In genomic region chr11:89489930-89490329, GRCh38 we compare ENCODE assay signal across 17 cellular contexts. TPM values are rescaled to one million over a fixed set of nuclear protein-coding genes. Genes with fewer than 3 reads are reported as not detected.
DNase-seq lines count a peak whose midpoint lies in the region; ATAC-seq, FAIRE-seq and TF ChIP-seq lines count a peak whose summit lies in the region.
"Had no signal": no experiment of that assay in that cellular context is flagged by ENCODE, and none has a peak within 500 bp of the region (broad histone marks: within the 10 kb centered on the region; RNA-seq: fewer than 3 reads in every experiment).

No MANE protein-coding gene starts in this region.

- 0 out of 2 replicates have a peak overlapping the region, but pooled peaks have one; percentile 56 for H3K4me3 ChIP-seq in HUES6 (ENCODE audit: low read depth, low read length)
- H3K4me3 ChIP-seq in brain microvascular endothelial cell (ENCODE audit: low read depth, low read length): peak overlapping the region; percentile 66
- peak overlapping the region; percentile 71 for H3K4me3 ChIP-seq in thoracic aorta

- no peaks in the 10 kb centered on the region for H3K9me3 ChIP-seq in HUES6 (ENCODE audit: control insufficient read depth, insufficient read depth, low read depth, low read length)
- no peaks in the 10 kb centered on the region for H3K9me3 ChIP-seq in thoracic aorta
- H3K9me3 ChIP-seq: esophagus squamous epithelium had no signal

- H3K27me3 ChIP-seq in HUES6 (ENCODE audit: control insufficient read depth, insufficient read depth, low read length) (peaks cover 2% of the 10 kb centered on the region; the same call in 1 of the 2 replicates), brain microvascular endothelial cell (replicated peaks) (no peaks in the 10 kb centered on the region), thoracic aorta (replicated peaks; ENCODE audit: insufficient read depth) (no peaks in the 10 kb centered on the region)

- H3K4me1 ChIP-seq in HUES6 (ENCODE audit: control insufficient read depth, insufficient read depth, low read length) (peaks cover 9% of the 10 kb centered on the region; the same call in 1 of the 2 replicates), thoracic aorta (ENCODE audit: control insufficient read depth in 1 of 2, low read depth in 2 of 2) (peaks cover 10 to 21% of the 10 kb centered on the region in 2 donors)

- H3K36me3 ChIP-seq in HUES6 (ENCODE audit: control insufficient read depth, insufficient read depth, low read length): no peaks in the 10 kb centered on the region
- no peaks in the 10 kb centered on the region for H3K36me3 ChIP-seq in brain microvascular endothelial cell (replicated peaks)
- H3K36me3 ChIP-seq in thoracic aorta: no peaks in the 10 kb centered on the region
- H3K36me3 ChIP-seq: esophagus squamous epithelium, WERI-Rb-1 had no signal

- no peak for DNase-seq in brain microvascular endothelial cell
- DNase-seq in lung microvascular endothelial cell (ENCODE audit: low read depth in 2 of 2): peak; percentile 16 to 49
- DNase-seq in thoracic aorta (ENCODE audit: low spot score): no peak
- no peak for DNase-seq in T-helper 2 cell
- no peak for DNase-seq in D721Med (ENCODE audit: insufficient read length, low spot score)
- DNase-seq: activated CD8-positive, alpha-beta memory T cell treated with anti-CD3 and anti-CD28 coated beads, Interleukin-2, amount 50 U/mL, for 48 hours; CD8-positive, alpha-beta T cell; esophagus squamous epithelium; GOT3; NCI-H2081; stimulated activated CD4-positive, alpha-beta T cell treated with anti-CD3 and anti-CD28 coated beads, Interleukin-4, amount 100 ng/mL, for 24 hours; stimulated activated naive CD4-positive, alpha-beta T cell; WERI-Rb-1 had no signal

- H3K27ac ChIP-seq in HUES6 (ENCODE audit: low read depth, low read length) (no peak overlapping the region), brain microvascular endothelial cell (no peak overlapping the region), thoracic aorta (peak overlapping the region; percentile 86 to 97)
- H3K27ac ChIP-seq: esophagus squamous epithelium, WERI-Rb-1 had no signal

- H3K9ac ChIP-seq in HUES6 (ENCODE audit: low read length): no peak overlapping the region

- in situ Hi-C loops in brain microvascular endothelial cell (cut with HindIII; ENCODE audit: low pct_ligation_motif_present, low sequenced_read_pairs): no loop called here

- TF ChIP-seq CTCF in brain microvascular endothelial cell (IDR thresholded peaks at IDR 0.05; ENCODE audit: low read depth, low read length, missing control alignments): no peak
- no peak for TF ChIP-seq CTCF in thoracic aorta (IDR thresholded peaks at IDR 0.05)
- TF ChIP-seq CTCF in D721Med (IDR thresholded peaks at IDR 0.05; ENCODE audit: insufficient read depth, missing control alignments): no peak

- no peak for FAIRE-seq in D721Med (lab: Jason Lieb, UNC)

- peak; percentile 37 for ATAC-seq in thoracic aorta (ENCODE audit: insufficient number of reproducible peaks, low FRiP score, low read depth)
- no peak for ATAC-seq in HG03460 (IDR thresholded peaks at IDR 0.05; ENCODE audit: unreplicated experiment)
- ATAC-seq: CD8-positive, alpha-beta T cell had no signal

RNA-seq across cellular contexts. Expression of gene NOX4, which starts 1.2 kb away (rescaled TPM):
- 57.5 and 85.9 TPM in 2 replicates for total RNA-seq in lung microvascular endothelial cell
- 100 to 1,000 TPM; 166 to 293 TPM for total RNA-seq in thoracic aorta
- total RNA-seq: CD8-positive, alpha-beta T cell; M059J; mononuclear cell had no signal

Comparison
In these comparisons a context has a peak if more than half of its experiments do, and no peak if none do; other contexts are left out.
1. H3K27ac ChIP-seq: peak in thoracic aorta (2 of 2); none in HUES6 (single experiment) and brain microvascular endothelial cell (single experiment).
2. DNase-seq: peak in lung microvascular endothelial cell (2 of 2); none in brain microvascular endothelial cell (single experiment), thoracic aorta (single experiment), T-helper 2 cell (0 of 5) and D721Med (single experiment).
3. Peak in every context shown above with its lines, with median percentiles within 50 percentile points of each other: H3K4me3 ChIP-seq.